16 cellular contexts compared by ENCODE assay signal in the genomic region with DNA sequence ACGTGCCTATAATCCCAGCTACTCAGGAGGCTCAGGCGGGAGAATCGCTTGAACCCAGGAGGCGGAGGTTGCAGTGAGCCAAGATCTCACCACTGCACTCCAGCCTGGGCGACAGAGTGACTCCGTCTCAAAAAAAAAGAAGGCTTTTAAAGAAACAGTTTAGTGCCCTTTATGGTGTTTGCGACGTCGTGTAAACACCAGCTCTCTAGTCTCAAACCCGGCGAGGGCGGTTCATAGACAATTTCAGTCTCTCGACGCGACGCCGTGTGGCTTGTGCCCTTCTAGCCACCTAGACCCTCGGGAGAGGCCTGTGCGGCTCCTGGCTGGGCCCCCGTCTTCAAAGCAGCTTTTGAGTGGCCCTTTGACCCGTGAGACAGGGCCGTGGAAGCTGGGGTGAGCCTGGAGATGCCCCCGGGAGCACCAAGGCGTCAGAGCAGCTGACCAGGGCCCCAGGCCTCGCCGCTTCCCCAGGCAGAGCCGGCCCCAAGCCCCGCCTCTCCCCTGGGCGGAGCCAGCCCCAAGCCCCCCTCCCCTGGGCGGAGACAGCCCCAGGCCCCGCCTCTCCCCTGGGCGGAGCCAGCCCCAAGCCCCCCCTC. TPM values are rescaled to one million over a fixed set of nuclear protein-coding genes. Genes with fewer than 3 reads are reported as not detected.
DNase-seq lines count a peak whose midpoint lies in the region; FAIRE-seq and TF ChIP-seq lines count a peak whose summit lies in the region.
"Had no signal": no experiment of that assay in that cellular context is flagged by ENCODE, and none has a peak within 500 bp of the region (broad histone marks: within the 10 kb centered on the region; RNA-seq: fewer than 3 reads in every experiment).

No MANE protein-coding gene starts in this region.

- intact Hi-C loops in activated T-helper 1 cell treated with anti-CD3 and anti-CD28 coated beads, Interleukin-12 subunit alpha, Interleukin-12 subunit beta, Interleukin-2, Interleukin-4 antibody, amounts not matched to agents 30 ng/mL and 10 ng/mL and 1 ng/mL, durations not matched to agents 14 hours and 24 hours and 36 hours (cut with micrococcal nuclease), result no loop called here

- no peaks in the 10 kb centered on the region for H3K36me3 Mint-ChIP-seq in activated T-helper 1 cell treated with anti-CD3 and anti-CD28 coated beads, Interleukin-12 subunit alpha, Interleukin-12 subunit beta, Interleukin-2, Interleukin-4 antibody, amounts not matched to agents 30 ng/mL and 10 ng/mL and 1 ng/mL, durations not matched to agents 14 hours and 24 hours and 36 hours (ENCODE audit: low read depth)
- H3K36me3 Mint-ChIP-seq: CD4-positive, alpha-beta memory T cell had no signal

- no peaks in the 10 kb centered on the region for H3K4me1 Mint-ChIP-seq in activated T-helper 1 cell treated with anti-CD3 and anti-CD28 coated beads, Interleukin-12 subunit alpha, Interleukin-12 subunit beta, Interleukin-2, Interleukin-4 antibody, amounts not matched to agents 30 ng/mL and 10 ng/mL and 1 ng/mL, durations not matched to agents 14 hours and 24 hours and 36 hours (ENCODE audit: low read depth)

- no peak overlapping the region for H3K4me3 ChIP-seq in GM12865 (ENCODE audit: low read depth, low read length)
- H3K4me3 ChIP-seq: esophagus muscularis mucosa had no signal

- no peak for TF ChIP-seq CTCF in GM12865 (IDR thresholded peaks at IDR 0.05; ENCODE audit: insufficient read depth, low read depth, low read length, missing control alignments)

- H3K9me3 Mint-ChIP-seq in activated T-helper 1 cell treated with anti-CD3 and anti-CD28 coated beads, Interleukin-12 subunit alpha, Interleukin-12 subunit beta, Interleukin-2, Interleukin-4 antibody, amounts not matched to agents 30 ng/mL and 10 ng/mL and 1 ng/mL, durations not matched to agents 14 hours and 24 hours and 36 hours, result peaks cover 4% of the 10 kb centered on the region
- H3K9me3 Mint-ChIP-seq: activated naive CD8-positive, alpha-beta T cell treated with anti-CD3 and anti-CD28 coated beads, Interleukin-2, amount 50 U/mL, for 24 hours; CD4-positive, alpha-beta memory T cell had no signal

- H3K27ac Mint-ChIP-seq in activated T-helper 1 cell treated with anti-CD3 and anti-CD28 coated beads, Interleukin-12 subunit alpha, Interleukin-12 subunit beta, Interleukin-2, Interleukin-4 antibody, amounts not matched to agents 30 ng/mL and 10 ng/mL and 1 ng/mL, durations not matched to agents 14 hours and 24 hours and 36 hours, result no peak overlapping the region
- H3K27ac Mint-ChIP-seq: activated naive CD8-positive, alpha-beta T cell treated with anti-CD3 and anti-CD28 coated beads, Interleukin-2, amount 50 U/mL, for 24 hours had no signal

- TF ChIP-seq POLR2A in GM12891 (IDR thresholded peaks at IDR 0.05; ENCODE audit: low read depth, low read length), result no peak

- DNase-seq in GM12865 (ENCODE audit: low read depth) (peak; percentile 47), NAMALWA (ENCODE audit: low spot score) (peak; percentile 47), fibroblast of peridontal ligament (ENCODE audit: extremely low read depth) (peak; percentile 8), epidermal melanocyte (ENCODE audit: insufficient read length, low spot score) (no peak), GM12891 (ENCODE audit: insufficient read length, low spot score) (no peak)
- DNase-seq in activated T-helper 1 cell treated with anti-CD3 and anti-CD28 coated beads, Interleukin-12 subunit alpha, Interleukin-12 subunit beta, Interleukin-2, Interleukin-4 antibody, amounts not matched to agents 30 ng/mL and 10 ng/mL and 1 ng/mL, durations not matched to agents 14 hours and 24 hours and 36 hours (ENCODE audit: low spot score), result no peak
- DNase-seq: activated naive CD8-positive, alpha-beta T cell treated with anti-CD3 and anti-CD28 coated beads, Interleukin-2, amount 50 U/mL, for 24 hours; NCI-H2227 treated with DMSO at 0.1 percent for 48 hours; small intestine had no signal

- H3K27me3 Mint-ChIP-seq in activated T-helper 1 cell treated with anti-CD3 and anti-CD28 coated beads, Interleukin-12 subunit alpha, Interleukin-12 subunit beta, Interleukin-2, Interleukin-4 antibody, amounts not matched to agents 30 ng/mL and 10 ng/mL and 1 ng/mL, durations not matched to agents 14 hours and 24 hours and 36 hours (ENCODE audit: insufficient read depth), result peaks cover 9% of the 10 kb centered on the region

- H3K4me3 Mint-ChIP-seq in activated T-helper 1 cell treated with anti-CD3 and anti-CD28 coated beads, Interleukin-12 subunit alpha, Interleukin-12 subunit beta, Interleukin-2, Interleukin-4 antibody, amounts not matched to agents 30 ng/mL and 10 ng/mL and 1 ng/mL, durations not matched to agents 14 hours and 24 hours and 36 hours, result no peak overlapping the region

- FAIRE-seq in GM12891 (lab: Jason Lieb, UNC), result no peak
- FAIRE-seq: RCC 7860, small intestine had no signal

TF ChIP-seq in GM12891, 5 proteins besides CTCF, POLR2A, EP300 and RAD21:
- no peak for TF ChIP-seq POLR2AphosphoS5 (IDR thresholded peaks at IDR 0.05; ENCODE audit: low read depth, low read length)
- no peak for TF ChIP-seq POU2F2 (IDR thresholded peaks at IDR 0.05; ENCODE audit: low read depth, low read length)
- TF ChIP-seq SPI1 (IDR thresholded peaks at IDR 0.05; ENCODE audit: low read depth, low read length), result no peak
- TF ChIP-seq TAF1 (IDR thresholded peaks at IDR 0.05; ENCODE audit: low read depth, low read length), result no peak
- no peak for TF ChIP-seq PAX5 (IDR thresholded peaks at IDR 0.05; ENCODE audit: insufficient read depth, low read length, severe bottlenecking)
TF ChIP-seq in GM12891: peak in this region for 0.

RNA-seq across cellular contexts. Expression of gene MADCAM1, which starts 5.0 kb away (rescaled TPM):
- total RNA-seq in activated T-helper 1 cell treated with anti-CD3 and anti-CD28 coated beads, Interleukin-12 subunit alpha, Interleukin-12 subunit beta, Interleukin-2, Interleukin-4 antibody, amounts not matched to agents 30 ng/mL and 10 ng/mL and 1 ng/mL, durations not matched to agents 14 hours and 24 hours and 36 hours, result 0.18 and 0.27 TPM in 2 replicates
- 0.68 TPM for polyA plus RNA-seq in GM12891 (2012; ENCODE audit: low read depth, missing spikeins)
- total RNA-seq: HT1080 had no signal

RNA-seq across cellular contexts. Expression of gene TPGS1, which starts 16.1 kb away (rescaled TPM):
- 17.6 and 18.2 TPM in 2 replicates for total RNA-seq in activated T-helper 1 cell treated with anti-CD3 and anti-CD28 coated beads, Interleukin-12 subunit alpha, Interleukin-12 subunit beta, Interleukin-2, Interleukin-4 antibody, amounts not matched to agents 30 ng/mL and 10 ng/mL and 1 ng/mL, durations not matched to agents 14 hours and 24 hours and 36 hours
- polyA plus RNA-seq in GM12891 (2012; ENCODE audit: low read depth, missing spikeins), result 5.4 TPM

RNA-seq across cellular contexts. Expression of gene SHC2, which starts 30.4 kb away (rescaled TPM):
- not detected in 2 replicates for total RNA-seq in activated T-helper 1 cell treated with anti-CD3 and anti-CD28 coated beads, Interleukin-12 subunit alpha, Interleukin-12 subunit beta, Interleukin-2, Interleukin-4 antibody, amounts not matched to agents 30 ng/mL and 10 ng/mL and 1 ng/mL, durations not matched to agents 14 hours and 24 hours and 36 hours
- polyA plus RNA-seq in GM12891 (2012; ENCODE audit: low read depth, missing spikeins), result 0.05 TPM
- total RNA-seq: T-helper 2 cell treated with Interferon-gamma antibody and Interleukin-4, amounts not matched to agents 100 ng/mL and 5 ng/mL, for 36 hours had no signal
- polyA plus RNA-seq: CD4-positive, alpha-beta memory T cell had no signal

RNA-seq across cellular contexts. Expression of gene CDC34, which starts 40.3 kb away (rescaled TPM):
- total RNA-seq in activated T-helper 1 cell treated with anti-CD3 and anti-CD28 coated beads, Interleukin-12 subunit alpha, Interleukin-12 subunit beta, Interleukin-2, Interleukin-4 antibody, amounts not matched to agents 30 ng/mL and 10 ng/mL and 1 ng/mL, durations not matched to agents 14 hours and 24 hours and 36 hours, result 56.6 and 58.2 TPM in 2 replicates
- polyA plus RNA-seq in GM12891 (2012; ENCODE audit: low read depth, missing spikeins), result 23.2 TPM

RNA-seq across cellular contexts. Expression of gene GZMM, which starts 52.6 kb away (rescaled TPM):
- total RNA-seq in activated T-helper 1 cell treated with anti-CD3 and anti-CD28 coated beads, Interleukin-12 subunit alpha, Interleukin-12 subunit beta, Interleukin-2, Interleukin-4 antibody, amounts not matched to agents 30 ng/mL and 10 ng/mL and 1 ng/mL, durations not matched to agents 14 hours and 24 hours and 36 hours, result 52.7 and 55.6 TPM in 2 replicates
- 0.42 TPM for polyA plus RNA-seq in GM12891 (2012; ENCODE audit: low read depth, missing spikeins)
- total RNA-seq: chondrocyte, HT1080, lung microvascular endothelial cell had no signal

Comparison
In these comparisons a context has a peak if more than half of its experiments do, and no peak if none do; other contexts are left out.
1. DNase-seq: peak in GM12865 (single experiment), NAMALWA (single experiment) and fibroblast of peridontal ligament (single experiment); none in activated T-helper 1 cell treated with anti-CD3 and anti-CD28 coated beads, Interleukin-12 subunit alpha, Interleukin-12 subunit beta, Interleukin-2, Interleukin-4 antibody, amounts not matched to agents 30 ng/mL and 10 ng/mL and 1 ng/mL, durations not matched to agents 14 hours and 24 hours and 36 hours (single experiment), epidermal melanocyte (single experiment) and GM12891 (single experiment).